ENCODE assay signal across 1 cellular context in genomic region chr15:92809064-92809879, GRCh38.
A peak's percentile ranks its signal among the peaks of the same experiment; 100 is the strongest.
TF ChIP-seq lines count a peak whose summit lies in the region.

No MANE protein-coding gene starts in this region.

TF ChIP-seq in K562, 482 proteins besides CTCF, POLR2A, EP300 and RAD21 (continued from another document and continues in another):
- TF ChIP-seq, protein P1, sequence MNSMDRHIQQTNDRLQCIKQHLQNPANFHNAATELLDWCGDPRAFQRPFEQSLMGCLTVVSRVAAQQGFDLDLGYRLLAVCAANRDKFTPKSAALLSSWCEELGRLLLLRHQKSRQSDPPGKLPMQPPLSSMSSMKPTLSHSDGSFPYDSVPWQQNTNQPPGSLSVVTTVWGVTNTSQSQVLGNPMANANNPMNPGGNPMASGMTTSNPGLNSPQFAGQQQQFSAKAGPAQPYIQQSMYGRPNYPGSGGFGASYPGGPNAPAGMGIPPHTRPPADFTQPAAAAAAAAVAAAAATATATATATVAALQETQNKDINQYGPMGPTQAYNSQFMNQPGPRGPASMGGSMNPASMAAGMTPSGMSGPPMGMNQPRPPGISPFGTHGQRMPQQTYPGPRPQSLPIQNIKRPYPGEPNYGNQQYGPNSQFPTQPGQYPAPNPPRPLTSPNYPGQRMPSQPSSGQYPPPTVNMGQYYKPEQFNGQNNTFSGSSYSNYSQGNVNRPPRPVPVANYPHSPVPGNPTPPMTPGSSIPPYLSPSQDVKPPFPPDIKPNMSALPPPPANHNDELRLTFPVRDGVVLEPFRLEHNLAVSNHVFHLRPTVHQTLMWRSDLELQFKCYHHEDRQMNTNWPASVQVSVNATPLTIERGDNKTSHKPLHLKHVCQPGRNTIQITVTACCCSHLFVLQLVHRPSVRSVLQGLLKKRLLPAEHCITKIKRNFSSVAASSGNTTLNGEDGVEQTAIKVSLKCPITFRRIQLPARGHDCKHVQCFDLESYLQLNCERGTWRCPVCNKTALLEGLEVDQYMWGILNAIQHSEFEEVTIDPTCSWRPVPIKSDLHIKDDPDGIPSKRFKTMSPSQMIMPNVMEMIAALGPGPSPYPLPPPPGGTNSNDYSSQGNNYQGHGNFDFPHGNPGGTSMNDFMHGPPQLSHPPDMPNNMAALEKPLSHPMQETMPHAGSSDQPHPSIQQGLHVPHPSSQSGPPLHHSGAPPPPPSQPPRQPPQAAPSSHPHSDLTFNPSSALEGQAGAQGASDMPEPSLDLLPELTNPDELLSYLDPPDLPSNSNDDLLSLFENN (IDR thresholded peaks at IDR 0.05; ENCODE audit: low read depth in 2 of 2, low read length in 2 of 2), result no peak; a peak in 2 of 4 replicates
- 0 out of 2 replicates have a peak, but pooled peaks have one; percentile 10 for TF ChIP-seq SMAD3 (CRISPR knock-in tag; conservative IDR thresholded peaks at IDR 0.05)
- TF ChIP-seq SREBF2 (CRISPR knock-in tag; IDR thresholded peaks at IDR 0.05), result no peak
- TF ChIP-seq ZNF175 (CRISPR knock-in tag; IDR thresholded peaks at IDR 0.05; ENCODE audit: low read depth), result no peak
- TF ChIP-seq GATAD2B (IDR thresholded peaks at IDR 0.05; ENCODE audit: borderline replicate concordance), result peak; percentile 95; the same call in 1 of the 2 replicates
- peak in 1 of 2 experiments; percentile 28; a peak in 1 of 4 replicates for TF ChIP-seq FOXA3 (CRISPR knock-in tag; conservative IDR thresholded peaks at IDR 0.05 in 1 of 2, IDR thresholded peaks at IDR 0.05 in 1 of 2)
- peak; percentile 88; the same call in 1 of the 2 replicates for TF ChIP-seq FOXJ2 (tag; IDR thresholded peaks at IDR 0.05)
- no peak for TF ChIP-seq MCM2 (IDR thresholded peaks at IDR 0.05; ENCODE audit: low read depth)
- no peak for TF ChIP-seq SNRNP70 (optimal IDR thresholded peaks at IDR 0.05; ENCODE audit: low read depth, low read length)
- no peak for TF ChIP-seq ETS2 (tag; IDR thresholded peaks at IDR 0.05; ENCODE audit: borderline replicate concordance, poor library complexity, severe bottlenecking)
- TF ChIP-seq ZNF197 (CRISPR knock-in tag; IDR thresholded peaks at IDR 0.05; ENCODE audit: low read depth), result no peak; the same call in 1 of the 2 replicates
- TF ChIP-seq, protein P2, sequence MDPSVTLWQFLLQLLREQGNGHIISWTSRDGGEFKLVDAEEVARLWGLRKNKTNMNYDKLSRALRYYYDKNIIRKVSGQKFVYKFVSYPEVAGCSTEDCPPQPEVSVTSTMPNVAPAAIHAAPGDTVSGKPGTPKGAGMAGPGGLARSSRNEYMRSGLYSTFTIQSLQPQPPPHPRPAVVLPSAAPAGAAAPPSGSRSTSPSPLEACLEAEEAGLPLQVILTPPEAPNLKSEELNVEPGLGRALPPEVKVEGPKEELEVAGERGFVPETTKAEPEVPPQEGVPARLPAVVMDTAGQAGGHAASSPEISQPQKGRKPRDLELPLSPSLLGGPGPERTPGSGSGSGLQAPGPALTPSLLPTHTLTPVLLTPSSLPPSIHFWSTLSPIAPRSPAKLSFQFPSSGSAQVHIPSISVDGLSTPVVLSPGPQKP (CRISPR knock-in tag; IDR thresholded peaks at IDR 0.05), result no peak; the same call in 1 of the 2 replicates
- TF ChIP-seq, protein P3, sequence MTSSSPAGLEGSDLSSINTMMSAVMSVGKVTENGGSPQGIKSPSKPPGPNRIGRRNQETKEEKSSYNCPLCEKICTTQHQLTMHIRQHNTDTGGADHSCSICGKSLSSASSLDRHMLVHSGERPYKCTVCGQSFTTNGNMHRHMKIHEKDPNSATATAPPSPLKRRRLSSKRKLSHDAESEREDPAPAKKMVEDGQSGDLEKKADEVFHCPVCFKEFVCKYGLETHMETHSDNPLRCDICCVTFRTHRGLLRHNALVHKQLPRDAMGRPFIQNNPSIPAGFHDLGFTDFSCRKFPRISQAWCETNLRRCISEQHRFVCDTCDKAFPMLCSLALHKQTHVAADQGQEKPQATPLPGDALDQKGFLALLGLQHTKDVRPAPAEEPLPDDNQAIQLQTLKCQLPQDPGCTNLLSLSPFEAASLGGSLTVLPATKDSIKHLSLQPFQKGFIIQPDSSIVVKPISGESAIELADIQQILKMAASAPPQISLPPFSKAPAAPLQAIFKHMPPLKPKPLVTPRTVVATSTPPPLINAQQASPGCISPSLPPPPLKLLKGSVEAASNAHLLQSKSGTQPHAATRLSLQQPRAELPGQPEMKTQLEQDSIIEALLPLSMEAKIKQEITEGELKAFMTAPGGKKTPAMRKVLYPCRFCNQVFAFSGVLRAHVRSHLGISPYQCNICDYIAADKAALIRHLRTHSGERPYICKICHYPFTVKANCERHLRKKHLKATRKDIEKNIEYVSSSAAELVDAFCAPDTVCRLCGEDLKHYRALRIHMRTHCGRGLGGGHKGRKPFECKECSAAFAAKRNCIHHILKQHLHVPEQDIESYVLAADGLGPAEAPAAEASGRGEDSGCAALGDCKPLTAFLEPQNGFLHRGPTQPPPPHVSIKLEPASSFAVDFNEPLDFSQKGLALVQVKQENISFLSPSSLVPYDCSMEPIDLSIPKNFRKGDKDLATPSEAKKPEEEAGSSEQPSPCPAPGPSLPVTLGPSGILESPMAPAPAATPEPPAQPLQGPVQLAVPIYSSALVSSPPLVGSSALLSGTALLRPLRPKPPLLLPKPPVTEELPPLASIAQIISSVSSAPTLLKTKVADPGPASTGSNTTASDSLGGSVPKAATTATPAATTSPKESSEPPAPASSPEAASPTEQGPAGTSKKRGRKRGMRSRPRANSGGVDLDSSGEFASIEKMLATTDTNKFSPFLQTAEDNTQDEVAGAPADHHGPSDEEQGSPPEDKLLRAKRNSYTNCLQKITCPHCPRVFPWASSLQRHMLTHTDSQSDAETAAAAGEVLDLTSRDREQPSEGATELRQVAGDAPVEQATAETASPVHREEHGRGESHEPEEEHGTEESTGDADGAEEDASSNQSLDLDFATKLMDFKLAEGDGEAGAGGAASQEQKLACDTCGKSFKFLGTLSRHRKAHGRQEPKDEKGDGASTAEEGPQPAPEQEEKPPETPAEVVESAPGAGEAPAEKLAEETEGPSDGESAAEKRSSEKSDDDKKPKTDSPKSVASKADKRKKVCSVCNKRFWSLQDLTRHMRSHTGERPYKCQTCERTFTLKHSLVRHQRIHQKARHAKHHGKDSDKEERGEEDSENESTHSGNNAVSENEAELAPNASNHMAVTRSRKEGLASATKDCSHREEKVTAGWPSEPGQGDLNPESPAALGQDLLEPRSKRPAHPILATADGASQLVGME (CRISPR knock-in tag; IDR thresholded peaks at IDR 0.05), result no peak
- TF ChIP-seq GABPA (tag; conservative IDR thresholded peaks at IDR 0.05; ENCODE audit: low read depth), result peak; percentile 95
- TF ChIP-seq JUN (IDR thresholded peaks at IDR 0.05; ENCODE audit: borderline replicate concordance, low read depth, low read length), result peak; percentile 89; the same call in 1 of the 2 replicates
- TF ChIP-seq JUN (CRISPR knock-in tag; IDR thresholded peaks at IDR 0.05; ENCODE audit: borderline replicate concordance), result no peak; the same call in 1 of the 2 replicates
- no peak for TF ChIP-seq SAFB (IDR thresholded peaks at IDR 0.05; ENCODE audit: borderline replicate concordance, low read depth, low read length)
- TF ChIP-seq NUFIP1 (IDR thresholded peaks at IDR 0.05; ENCODE audit: partially characterized antibody), result no peak
- TF ChIP-seq SMARCB1 (IDR thresholded peaks at IDR 0.05; ENCODE audit: insufficient read length, low read depth), result peak; percentile 63
- peak; percentile 83 for TF ChIP-seq HNRNPLL (IDR thresholded peaks at IDR 0.05; ENCODE audit: low read depth, low read length, poor library complexity, severe bottlenecking)
- TF ChIP-seq SRSF3 (IDR thresholded peaks at IDR 0.05; ENCODE audit: insufficient read depth, low read length), result peak; percentile 94; the same call in 1 of the 2 replicates
- TF ChIP-seq, protein P4, sequence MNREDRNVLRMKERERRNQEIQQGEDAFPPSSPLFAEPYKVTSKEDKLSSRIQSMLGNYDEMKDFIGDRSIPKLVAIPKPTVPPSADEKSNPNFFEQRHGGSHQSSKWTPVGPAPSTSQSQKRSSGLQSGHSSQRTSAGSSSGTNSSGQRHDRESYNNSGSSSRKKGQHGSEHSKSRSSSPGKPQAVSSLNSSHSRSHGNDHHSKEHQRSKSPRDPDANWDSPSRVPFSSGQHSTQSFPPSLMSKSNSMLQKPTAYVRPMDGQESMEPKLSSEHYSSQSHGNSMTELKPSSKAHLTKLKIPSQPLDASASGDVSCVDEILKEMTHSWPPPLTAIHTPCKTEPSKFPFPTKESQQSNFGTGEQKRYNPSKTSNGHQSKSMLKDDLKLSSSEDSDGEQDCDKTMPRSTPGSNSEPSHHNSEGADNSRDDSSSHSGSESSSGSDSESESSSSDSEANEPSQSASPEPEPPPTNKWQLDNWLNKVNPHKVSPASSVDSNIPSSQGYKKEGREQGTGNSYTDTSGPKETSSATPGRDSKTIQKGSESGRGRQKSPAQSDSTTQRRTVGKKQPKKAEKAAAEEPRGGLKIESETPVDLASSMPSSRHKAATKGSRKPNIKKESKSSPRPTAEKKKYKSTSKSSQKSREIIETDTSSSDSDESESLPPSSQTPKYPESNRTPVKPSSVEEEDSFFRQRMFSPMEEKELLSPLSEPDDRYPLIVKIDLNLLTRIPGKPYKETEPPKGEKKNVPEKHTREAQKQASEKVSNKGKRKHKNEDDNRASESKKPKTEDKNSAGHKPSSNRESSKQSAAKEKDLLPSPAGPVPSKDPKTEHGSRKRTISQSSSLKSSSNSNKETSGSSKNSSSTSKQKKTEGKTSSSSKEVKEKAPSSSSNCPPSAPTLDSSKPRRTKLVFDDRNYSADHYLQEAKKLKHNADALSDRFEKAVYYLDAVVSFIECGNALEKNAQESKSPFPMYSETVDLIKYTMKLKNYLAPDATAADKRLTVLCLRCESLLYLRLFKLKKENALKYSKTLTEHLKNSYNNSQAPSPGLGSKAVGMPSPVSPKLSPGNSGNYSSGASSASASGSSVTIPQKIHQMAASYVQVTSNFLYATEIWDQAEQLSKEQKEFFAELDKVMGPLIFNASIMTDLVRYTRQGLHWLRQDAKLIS (CRISPR knock-in tag; IDR thresholded peaks at IDR 0.05), result peak; percentile 91
- peak; percentile 78 for TF ChIP-seq TAF1 (IDR thresholded peaks at IDR 0.05; ENCODE audit: control insufficient read depth, extremely low read depth, insufficient read depth, low read length, severe bottlenecking)
- TF ChIP-seq CREB3 (tag; conservative IDR thresholded peaks at IDR 0.05; ENCODE audit: low read depth), result peak; percentile 92
- TF ChIP-seq ATF7 (IDR thresholded peaks at IDR 0.05), result peak; percentile 91
- no peak for TF ChIP-seq SRSF7 (optimal IDR thresholded peaks at IDR 0.05; ENCODE audit: low read depth, low read length)
- peak; percentile 67; the same call in 1 of the 2 replicates for TF ChIP-seq CBX1 (IDR thresholded peaks at IDR 0.05; ENCODE audit: low read depth)
- no peak for TF ChIP-seq ZNF212 (CRISPR knock-in tag; IDR thresholded peaks at IDR 0.05)
- TF ChIP-seq ZNF785 (CRISPR knock-in tag; IDR thresholded peaks at IDR 0.05), result no peak
- TF ChIP-seq NFE2L1 (tag; IDR thresholded peaks at IDR 0.05; ENCODE audit: borderline replicate concordance, low read depth), result no peak
- TF ChIP-seq TRIM28 (IDR thresholded peaks at IDR 0.05), result no peak
- no peak for TF ChIP-seq HMG20A (CRISPR knock-in tag; conservative IDR thresholded peaks at IDR 0.05)
- no peak for TF ChIP-seq XRCC3 (IDR thresholded peaks at IDR 0.05)
- TF ChIP-seq EGR1 (conservative IDR thresholded peaks at IDR 0.05), result peak; percentile 71
- TF ChIP-seq KHSRP (IDR thresholded peaks at IDR 0.05), result no peak
- no peak for TF ChIP-seq LARP7 (IDR thresholded peaks at IDR 0.05)
- TF ChIP-seq MAFF (IDR thresholded peaks at IDR 0.05; ENCODE audit: low read length), result no peak
- TF ChIP-seq CCAR2 (IDR thresholded peaks at IDR 0.05; ENCODE audit: low read depth, low read length), result no peak
- no peak for TF ChIP-seq SMARCA5 (IDR thresholded peaks at IDR 0.05)
- TF ChIP-seq HINFP (tag; conservative IDR thresholded peaks at IDR 0.05; ENCODE audit: low read depth), result peak; percentile 82
- TF ChIP-seq ZNF766 (CRISPR knock-in tag; conservative IDR thresholded peaks at IDR 0.05), result no peak
- TF ChIP-seq ZNF551 (CRISPR knock-in tag; IDR thresholded peaks at IDR 0.05), result no peak
- peak; percentile 60 for TF ChIP-seq GATAD2A (IDR thresholded peaks at IDR 0.05)
- no peak for TF ChIP-seq ZNF3 (CRISPR knock-in tag; IDR thresholded peaks at IDR 0.05)
- peak; percentile 66 for TF ChIP-seq TEAD4 (IDR thresholded peaks at IDR 0.05; ENCODE audit: low read length)
- TF ChIP-seq TEAD4 (CRISPR knock-in tag; IDR thresholded peaks at IDR 0.05; ENCODE audit: borderline replicate concordance), result no peak
- peak; percentile 45; the same call in 1 of the 2 replicates for TF ChIP-seq TCF3 (CRISPR knock-in tag; IDR thresholded peaks at IDR 0.05)
- TF ChIP-seq ZNF778 (CRISPR knock-in tag; IDR thresholded peaks at IDR 0.05), result no peak
- TF ChIP-seq MEF2A (IDR thresholded peaks at IDR 0.05; ENCODE audit: control insufficient read depth, low read depth, low read length), result 0 out of 2 replicates have a peak, but pooled peaks have one; percentile 48
- no peak for TF ChIP-seq ZNF146 (CRISPR knock-in tag; IDR thresholded peaks at IDR 0.05; ENCODE audit: unreplicated experiment)
- TF ChIP-seq, protein P5, sequence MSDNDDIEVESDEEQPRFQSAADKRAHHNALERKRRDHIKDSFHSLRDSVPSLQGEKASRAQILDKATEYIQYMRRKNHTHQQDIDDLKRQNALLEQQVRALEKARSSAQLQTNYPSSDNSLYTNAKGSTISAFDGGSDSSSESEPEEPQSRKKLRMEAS (CRISPR knock-in tag; IDR thresholded peaks at IDR 0.05), result peak; percentile 98
- TF ChIP-seq TOE1 (IDR thresholded peaks at IDR 0.05; ENCODE audit: borderline replicate concordance), result peak; percentile 66; the same call in 1 of the 2 replicates
- no peak for TF ChIP-seq TOE1 (CRISPR knock-in tag; IDR thresholded peaks at IDR 0.05; ENCODE audit: borderline replicate concordance, low read depth)
- no peak for TF ChIP-seq IFI16 (CRISPR knock-in tag; IDR thresholded peaks at IDR 0.05)
- TF ChIP-seq NFRKB (IDR thresholded peaks at IDR 0.05; ENCODE audit: low read depth), result peak; percentile 97
